ENCODE assay signal across 15 cellular contexts in the genomic region with DNA sequence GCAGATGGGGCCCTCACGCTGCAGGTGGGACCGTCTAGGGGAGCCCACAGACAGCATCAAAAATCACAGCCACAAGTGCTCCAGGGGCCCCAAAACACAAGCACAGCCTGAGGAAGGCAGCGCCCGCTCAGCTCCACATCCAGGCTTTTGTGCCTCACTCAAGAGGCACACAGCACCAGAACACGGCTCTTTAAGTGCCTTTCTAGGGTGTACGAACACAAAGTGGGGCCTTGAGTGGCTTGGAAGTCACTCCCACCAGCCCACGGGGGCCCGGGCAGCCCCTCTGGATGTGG.
A peak's percentile ranks its signal among the peaks of the same experiment; 100 is the strongest.
DNase-seq lines count a peak whose midpoint lies in the region; ATAC-seq, FAIRE-seq and TF ChIP-seq lines count a peak whose summit lies in the region.
"Had no signal": no experiment of that assay in that cellular context is flagged by ENCODE, and none has a peak within 500 bp of the region (broad histone marks: within the 10 kb centered on the region; RNA-seq: fewer than 3 reads in every experiment).

No MANE protein-coding gene starts in this region.

- WGBS in lung, 2 donors: 58 to 64% methylated on average over 8 of the region's 8 CpGs

- peaks cover 3% of the 10 kb centered on the region; the same call in 1 of the 2 replicates for H3F3A ChIP-seq in GM23338 (replicated peaks; ENCODE audit: low read depth)

- peak overlapping the region in 2 of 3 donors; percentile 54 to 81 for H3K9ac ChIP-seq in skeletal muscle tissue (ENCODE audit: low read depth in 1 of 3, low read length in 3 of 3)

- H4K20me1 ChIP-seq in GM23338 (replicated peaks; ENCODE audit: insufficient read depth): no peaks in the 10 kb centered on the region

- no peak for FAIRE-seq in D721Med (lab: Jason Lieb, UNC)
- FAIRE-seq: G401.6 had no signal

- H3K79me2 ChIP-seq in GM23338 (replicated peaks; ENCODE audit: insufficient read depth): peaks cover 18% of the 10 kb centered on the region

- H3K4me3 Mint-ChIP-seq in GM23338: peak overlapping the region; percentile 51
- no peak overlapping the region for H3K4me3 Mint-ChIP-seq in immature natural killer cell
- H3K4me3 Mint-ChIP-seq: activated CD4-positive, alpha-beta memory T cell treated with anti-CD3 and anti-CD28 coated beads for 36 hours; activated naive CD4-positive, alpha-beta T cell treated with anti-CD3 and anti-CD28 coated beads for 36 hours; naive thymus-derived CD4-positive, alpha-beta T cell had no signal

- peaks cover 12% of the 10 kb centered on the region for H3K4me1 ChIP-seq in GM23338 (ENCODE audit: insufficient read depth)
- peaks cover 13 to 19% of the 10 kb centered on the region in 2 donors for H3K4me1 ChIP-seq in lung (ENCODE audit: control insufficient read depth in 2 of 2, insufficient read depth in 2 of 2, low read length in 2 of 2)
- peaks cover 27 to 61% (median 36%) of the 10 kb centered on the region in 3 donors for H3K4me1 ChIP-seq in skeletal muscle tissue (ENCODE audit: control insufficient read depth in 3 of 3, insufficient read depth in 3 of 3, low read length in 3 of 3)

- ATAC-seq in GM23338 (peak; percentile 21), lung (ENCODE audit: insufficient read depth, low FRiP score) (no peak)
- ATAC-seq: naive thymus-derived CD4-positive, alpha-beta T cell had no signal

- H3K4me3 ChIP-seq in GM23338 (no peak overlapping the region), brain microvascular endothelial cell (ENCODE audit: low read depth, low read length) (no peak overlapping the region), lung (no peak overlapping the region), skeletal muscle tissue (ENCODE audit: low read length in 3 of 3) (no peak overlapping the region)

- DNase-seq in GM23338 (ENCODE audit: low spot score) (no peak), brain microvascular endothelial cell (no peak), lung (ENCODE audit: low spot score) (no peak), D721Med (ENCODE audit: insufficient read length, low spot score) (no peak), NCI-H526 (lab: John Stamatoyannopoulos, UW) (no peak), immature natural killer cell (no peak)
- DNase-seq in stimulated activated CD4-positive, alpha-beta T cell treated with anti-CD3 and anti-CD28 coated beads, Interleukin-12 subunit alpha, Interleukin-12 subunit beta, amount 100 ng/mL, for 4 hours: no peak
- DNase-seq: activated CD4-positive, alpha-beta memory T cell treated with anti-CD3 and anti-CD28 coated beads for 36 hours; activated naive CD4-positive, alpha-beta T cell treated with anti-CD3 and anti-CD28 coated beads for 36 hours; AML-193; effector CD8-positive, alpha-beta T cell; naive thymus-derived CD4-positive, alpha-beta T cell; stimulated activated CD4-positive, alpha-beta T cell treated with anti-CD3 and anti-CD28 coated beads, Interleukin-2, amount 100 ng/mL, for 48 hours had no signal

- no peak overlapping the region for H3K4me2 ChIP-seq in GM23338

- no peaks in the 10 kb centered on the region for H3K9me3 Mint-ChIP-seq in GM23338
- no peaks in the 10 kb centered on the region for H3K9me3 Mint-ChIP-seq in immature natural killer cell
- H3K9me3 Mint-ChIP-seq: activated CD4-positive, alpha-beta memory T cell treated with anti-CD3 and anti-CD28 coated beads for 36 hours; activated naive CD4-positive, alpha-beta T cell treated with anti-CD3 and anti-CD28 coated beads for 36 hours; naive thymus-derived CD4-positive, alpha-beta T cell had no signal

- H3K27ac Mint-ChIP-seq in GM23338: peak overlapping the region; percentile 29; the same call in 1 of the 2 replicates
- no peak overlapping the region for H3K27ac Mint-ChIP-seq in immature natural killer cell
- H3K27ac Mint-ChIP-seq: activated CD4-positive, alpha-beta memory T cell treated with anti-CD3 and anti-CD28 coated beads for 36 hours; activated naive CD4-positive, alpha-beta T cell treated with anti-CD3 and anti-CD28 coated beads for 36 hours; naive thymus-derived CD4-positive, alpha-beta T cell had no signal

- in situ Hi-C loops in brain microvascular endothelial cell (cut with HindIII; ENCODE audit: low pct_ligation_motif_present, low sequenced_read_pairs): no loop called here

- H3K27ac ChIP-seq in GM23338 (ENCODE audit: low read depth) (no peak overlapping the region), brain microvascular endothelial cell (peak overlapping the region; percentile 94), lung (ENCODE audit: low read depth in 1 of 2, low read length in 1 of 2) (peak overlapping the region; percentile 4 to 85), skeletal muscle tissue (ENCODE audit: low read depth, low read length) (peak overlapping the region; percentile 84)

- H3K9me2 ChIP-seq in GM23338 (ENCODE audit: insufficient read depth): no peaks in the 10 kb centered on the region

- H3K27me3 Mint-ChIP-seq in GM23338 (ENCODE audit: insufficient read depth, low read depth, poor library complexity) (peaks cover 17% of the 10 kb centered on the region), immature natural killer cell (ENCODE audit: low read depth in 3 of 3) (peaks cover 1 to 13% (median 9%) of the 10 kb centered on the region in 3 donors)

- H3K4me1 Mint-ChIP-seq in GM23338 (peaks cover 39% of the 10 kb centered on the region), immature natural killer cell (peaks cover 2 to 6% of the 10 kb centered on the region in 2 donors)

- H3K27me3 ChIP-seq in GM23338 (ENCODE audit: insufficient read depth) (no peaks in the 10 kb centered on the region), brain microvascular endothelial cell (replicated peaks) (no peaks in the 10 kb centered on the region), lung (ENCODE audit: control insufficient read depth, insufficient read depth) (no peaks in the 10 kb centered on the region), skeletal muscle tissue (ENCODE audit: control insufficient read depth in 3 of 3, insufficient read depth in 3 of 3, low read length in 3 of 3) (no peaks in the 10 kb centered on the region)

- H3K36me3 ChIP-seq in GM23338 (ENCODE audit: insufficient read depth) (no peaks in the 10 kb centered on the region), brain microvascular endothelial cell (replicated peaks) (no peaks in the 10 kb centered on the region), lung (ENCODE audit: control insufficient read depth in 2 of 2, insufficient read depth in 2 of 2, low read length in 2 of 2) (no peaks in the 10 kb centered on the region), skeletal muscle tissue (ENCODE audit: control insufficient read depth in 3 of 3, insufficient read depth in 3 of 3, low read length in 3 of 3) (peaks cover 0 to 4% (median 0%) of the 10 kb centered on the region in 3 donors)

- H3K9me3 ChIP-seq in lung (ENCODE audit: control insufficient read depth in 2 of 2, insufficient read depth in 1 of 2, low read length in 1 of 2): no peaks in the 10 kb centered on the region
- no peaks in the 10 kb centered on the region for H3K9me3 ChIP-seq in skeletal muscle tissue (ENCODE audit: control insufficient read depth in 3 of 3, low read length in 3 of 3)

- H2AFZ ChIP-seq in GM23338: no peak overlapping the region

- TF ChIP-seq CTCF in GM23338 (conservative IDR thresholded peaks at IDR 0.05; ENCODE audit: low read depth in 2 of 2) (no peak), brain microvascular endothelial cell (IDR thresholded peaks at IDR 0.05; ENCODE audit: low read depth, low read length, missing control alignments) (no peak), lung (IDR thresholded peaks at IDR 0.05; ENCODE audit: control extremely low read depth, extremely low read depth) (no peak), D721Med (IDR thresholded peaks at IDR 0.05; ENCODE audit: insufficient read depth, missing control alignments) (no peak)

- H3K36me3 Mint-ChIP-seq in GM23338 (ENCODE audit: low read depth) (no peaks in the 10 kb centered on the region; the same call in 2 of the 3 replicates), immature natural killer cell (peaks cover 0 to 3% (median 0%) of the 10 kb centered on the region in 3 donors)
- H3K36me3 Mint-ChIP-seq: activated CD4-positive, alpha-beta memory T cell treated with anti-CD3 and anti-CD28 coated beads for 36 hours; naive thymus-derived CD4-positive, alpha-beta T cell had no signal

TF ChIP-seq in GM23338, 12 proteins besides CTCF, POLR2A, EP300 and RAD21 (continues in another document):
- TF ChIP-seq EZH2phosphoT487 (IDR thresholded peaks at IDR 0.05; ENCODE audit: unreplicated experiment) (no peak), NANOG (IDR thresholded peaks at IDR 0.05; ENCODE audit: borderline replicate concordance) (no peak)
- TF ChIP-seq, protein P1, sequence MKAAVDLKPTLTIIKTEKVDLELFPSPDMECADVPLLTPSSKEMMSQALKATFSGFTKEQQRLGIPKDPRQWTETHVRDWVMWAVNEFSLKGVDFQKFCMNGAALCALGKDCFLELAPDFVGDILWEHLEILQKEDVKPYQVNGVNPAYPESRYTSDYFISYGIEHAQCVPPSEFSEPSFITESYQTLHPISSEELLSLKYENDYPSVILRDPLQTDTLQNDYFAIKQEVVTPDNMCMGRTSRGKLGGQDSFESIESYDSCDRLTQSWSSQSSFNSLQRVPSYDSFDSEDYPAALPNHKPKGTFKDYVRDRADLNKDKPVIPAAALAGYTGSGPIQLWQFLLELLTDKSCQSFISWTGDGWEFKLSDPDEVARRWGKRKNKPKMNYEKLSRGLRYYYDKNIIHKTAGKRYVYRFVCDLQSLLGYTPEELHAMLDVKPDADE (IDR thresholded peaks at IDR 0.05): no peak
